Comparison of ENCODE assay signal across 27 cellular contexts in genomic region chr17:41343031-41343430, GRCh38. TPM values are rescaled to one million over a fixed set of nuclear protein-coding genes. Genes with fewer than 3 reads are reported as not detected.
DNase-seq lines count a peak whose midpoint lies in the region; ATAC-seq and TF ChIP-seq lines count a peak whose summit lies in the region.
"Had no signal": no experiment of that assay in that cellular context is flagged by ENCODE, and none has a peak within 500 bp of the region (broad histone marks: within the 10 kb centered on the region; RNA-seq: fewer than 3 reads in every experiment).

No MANE protein-coding gene starts in this region.

- no peak overlapping the region for H3K4me3 ChIP-seq in gastrocnemius medialis
- H3K4me3 ChIP-seq: BLaER1, SJSA1 had no signal

- H3K27me3 ChIP-seq in gastrocnemius medialis = no peaks in the 10 kb centered on the region
- H3K27me3 ChIP-seq: BLaER1, SJSA1 had no signal

- no peak overlapping the region for H3K27ac Mint-ChIP-seq in activated naive CD4-positive, alpha-beta T cell treated with anti-CD3 and anti-CD28 coated beads, Interleukin-2, amount 50 U/mL, for 24 hours
- H3K27ac Mint-ChIP-seq in T-helper 17 cell (peak overlapping the region; percentile 99), type B pancreatic cell (peak overlapping the region; percentile 88)
- peak overlapping the region; percentile 27 to 98 (median 58) for H3K27ac Mint-ChIP-seq in naive thymus-derived CD8-positive, alpha-beta T cell

- H3K9me3 Mint-ChIP-seq in activated naive CD4-positive, alpha-beta T cell treated with anti-CD3 and anti-CD28 coated beads, Interleukin-2, amount 50 U/mL, for 24 hours = peaks cover 6% of the 10 kb centered on the region
- H3K9me3 Mint-ChIP-seq in naive thymus-derived CD8-positive, alpha-beta T cell = peaks cover 0 to 24% (median 10%) of the 10 kb centered on the region in 9 donors
- H3K9me3 Mint-ChIP-seq in type B pancreatic cell = peaks cover 12% of the 10 kb centered on the region

- peaks cover 55% of the 10 kb centered on the region for H3K4me1 Mint-ChIP-seq in activated naive CD4-positive, alpha-beta T cell treated with anti-CD3 and anti-CD28 coated beads, Interleukin-2, amount 50 U/mL, for 24 hours
- H3K4me1 Mint-ChIP-seq in T-helper 17 cell (peaks cover 40% of the 10 kb centered on the region), type B pancreatic cell (ENCODE audit: unreplicated experiment) (peaks cover 33% of the 10 kb centered on the region)
- peaks cover 30 to 61% (median 56%) of the 10 kb centered on the region in 4 donors for H3K4me1 Mint-ChIP-seq in naive thymus-derived CD8-positive, alpha-beta T cell

- H3K36me3 Mint-ChIP-seq in activated naive CD4-positive, alpha-beta T cell treated with anti-CD3 and anti-CD28 coated beads, Interleukin-2, amount 50 U/mL, for 24 hours = peaks cover 8% of the 10 kb centered on the region
- H3K36me3 Mint-ChIP-seq in T-helper 17 cell (ENCODE audit: low read depth) (no peaks in the 10 kb centered on the region), type B pancreatic cell (no peaks in the 10 kb centered on the region)
- peaks cover 0 to 16% (median 11%) of the 10 kb centered on the region in 3 donors for H3K36me3 Mint-ChIP-seq in naive thymus-derived CD8-positive, alpha-beta T cell
- H3K36me3 Mint-ChIP-seq: CD4-positive, CD25-positive, alpha-beta regulatory T cell had no signal

- intact Hi-C loops in gastrocnemius medialis (cut with DNase I; ENCODE audit: low total_unique reads) = no loop called here

- no peak for TF ChIP-seq POLR2A in GM18505 (IDR thresholded peaks at IDR 0.05; ENCODE audit: borderline replicate concordance, extremely low read depth, insufficient read depth, insufficient read length)
- TF ChIP-seq POLR2A in gastrocnemius medialis (IDR thresholded peaks at IDR 0.05) = no peak

- ATAC-seq in T-helper 17 cell = no peak
- ATAC-seq in naive thymus-derived CD8-positive, alpha-beta T cell = no peak
- ATAC-seq in GM18505 (IDR thresholded peaks at IDR 0.05; ENCODE audit: unreplicated experiment) = no peak
- ATAC-seq in gastrocnemius medialis = no peak
- no peak for ATAC-seq in HG03039 (IDR thresholded peaks at IDR 0.05; ENCODE audit: unreplicated experiment)
- ATAC-seq: HCT116 had no signal

- H3K36me3 ChIP-seq in gastrocnemius medialis = no peaks in the 10 kb centered on the region
- H3K36me3 ChIP-seq: BLaER1, SJSA1 had no signal

- no peaks in the 10 kb centered on the region for H3K9me3 ChIP-seq in T-helper 17 cell (ENCODE audit: control insufficient read depth, low read length, poor library complexity, severe bottlenecking)
- H3K9me3 ChIP-seq in gastrocnemius medialis = no peaks in the 10 kb centered on the region
- H3K9me3 ChIP-seq: SJSA1 had no signal

- no peaks in the 10 kb centered on the region for H3K27me3 Mint-ChIP-seq in activated naive CD4-positive, alpha-beta T cell treated with anti-CD3 and anti-CD28 coated beads, Interleukin-2, amount 50 U/mL, for 24 hours
- no peaks in the 10 kb centered on the region for H3K27me3 Mint-ChIP-seq in T-helper 17 cell
- peaks cover 0 to 1% (median 0%) of the 10 kb centered on the region in 5 donors for H3K27me3 Mint-ChIP-seq in naive thymus-derived CD8-positive, alpha-beta T cell
- H3K27me3 Mint-ChIP-seq in type B pancreatic cell = no peaks in the 10 kb centered on the region
- H3K27me3 Mint-ChIP-seq: CD4-positive, CD25-positive, alpha-beta regulatory T cell had no signal

- TF ChIP-seq CTCF in type B pancreatic cell (conservative IDR thresholded peaks at IDR 0.05) = no peak
- no peak for TF ChIP-seq CTCF in gastrocnemius medialis (IDR thresholded peaks at IDR 0.05 in 4 of 5, conservative IDR thresholded peaks at IDR 0.05 in 1 of 5)

- H3K4me3 Mint-ChIP-seq in activated naive CD4-positive, alpha-beta T cell treated with anti-CD3 and anti-CD28 coated beads, Interleukin-2, amount 50 U/mL, for 24 hours = peak overlapping the region; percentile 8
- H3K4me3 Mint-ChIP-seq in T-helper 17 cell (no peak overlapping the region), type B pancreatic cell (peak overlapping the region; percentile 2)
- peak overlapping the region in 4 of 10 donors; percentile 5 to 31 (median 12) for H3K4me3 Mint-ChIP-seq in naive thymus-derived CD8-positive, alpha-beta T cell

- no peak overlapping the region for H3K27ac ChIP-seq in gastrocnemius medialis
- H3K27ac ChIP-seq: BLaER1, SJSA1 had no signal

- DNase-seq in activated naive CD4-positive, alpha-beta T cell treated with anti-CD3 and anti-CD28 coated beads, Interleukin-2, amount 50 U/mL, for 16 hours = no peak
- no peak for DNase-seq in T-helper 17 cell
- DNase-seq in naive thymus-derived CD8-positive, alpha-beta T cell = no peak
- DNase-seq in type B pancreatic cell (ENCODE audit: extremely low spot score, unreplicated experiment) = no peak
- DNase-seq in gastrocnemius medialis = no peak
- DNase-seq: CD4-positive, CD25-positive, alpha-beta regulatory T cell; DMS79 treated with DMSO at 0.1 percent for 48 hours; GF-D8; KBM-7; MV-4-11; NCI-H1105 treated with DMSO at 0.1 percent for 48 hours; NCI-H2029; NCI-H2227 treated with DMSO at 0.1 percent for 48 hours; NCI-H526 treated with DMSO at 0.1 percent for 48 hours; Right ventricle myocardium superior; RPMI8226 had no signal

- POLR2A ChIA-PET in naive thymus-derived CD8-positive, alpha-beta T cell (lab: Charles Lee) = no interaction called here

- in situ Hi-C loops in gastrocnemius medialis (cut with MboI; ENCODE audit: low sequenced_read_pairs in 4 of 4) = no loop called here

- no peaks in the 10 kb centered on the region for H3K4me1 ChIP-seq in gastrocnemius medialis

RNA-seq across cellular contexts. Expression of gene KRT33A, which starts 7.6 kb away (rescaled TPM):
- total RNA-seq in T-helper 17 cell = not detected
- total RNA-seq in naive thymus-derived CD8-positive, alpha-beta T cell = not detected
- polyA plus RNA-seq in naive thymus-derived CD8-positive, alpha-beta T cell = not detected
- total RNA-seq in type B pancreatic cell (ENCODE audit: low replicate concordance) = 0.24 and 1.9 TPM in 2 replicates
- total RNA-seq in gastrocnemius medialis = not detected
- total RNA-seq: CD4-positive, CD25-positive, alpha-beta regulatory T cell; H4; LHCN-M2; MCF 10A; NCI-H460; Right ventricle myocardium superior; SJSA1 had no signal
- polyA plus RNA-seq: AG04450; CD4-positive, CD25-positive, alpha-beta regulatory T cell had no signal

RNA-seq across cellular contexts. Expression of gene KRT33B, which starts 26.6 kb away (rescaled TPM):
- total RNA-seq in T-helper 17 cell = not detected
- not detected for total RNA-seq in naive thymus-derived CD8-positive, alpha-beta T cell
- polyA plus RNA-seq in naive thymus-derived CD8-positive, alpha-beta T cell = not detected
- total RNA-seq in type B pancreatic cell (ENCODE audit: low replicate concordance) = not detected in 2 replicates
- not detected for total RNA-seq in gastrocnemius medialis
- total RNA-seq: CD4-positive, CD25-positive, alpha-beta regulatory T cell; H4; LHCN-M2; MCF 10A; NCI-H460; Right ventricle myocardium superior had no signal
- polyA plus RNA-seq: AG04450; CD4-positive, CD25-positive, alpha-beta regulatory T cell had no signal

RNA-seq across cellular contexts. Expression of gene KRTAP17-1, which starts 27.5 kb away (rescaled TPM):
- total RNA-seq in T-helper 17 cell = not detected
- total RNA-seq in naive thymus-derived CD8-positive, alpha-beta T cell = not detected
- not detected for polyA plus RNA-seq in naive thymus-derived CD8-positive, alpha-beta T cell
- not detected in 2 replicates for total RNA-seq in type B pancreatic cell (ENCODE audit: low replicate concordance)
- not detected for total RNA-seq in gastrocnemius medialis
- total RNA-seq: CD4-positive, CD25-positive, alpha-beta regulatory T cell; H4; LHCN-M2; MCF 10A; NCI-H460; Right ventricle myocardium superior; SJSA1 had no signal
- polyA plus RNA-seq: AG04450; CD4-positive, CD25-positive, alpha-beta regulatory T cell had no signal

RNA-seq across cellular contexts. Expression of gene KRTAP16-1, which starts 33.9 kb away (rescaled TPM):
- total RNA-seq in T-helper 17 cell = under 1 TPM; 0.17 to 0.34 TPM
- total RNA-seq in naive thymus-derived CD8-positive, alpha-beta T cell = under 1 TPM in 1 of 2 experiments, not detected in 1; 0.23 TPM
- polyA plus RNA-seq in naive thymus-derived CD8-positive, alpha-beta T cell = under 1 TPM in 1 of 3 donors, not detected in 2; 0.12 TPM
- not detected in 2 replicates for total RNA-seq in type B pancreatic cell (ENCODE audit: low replicate concordance)
- not detected for total RNA-seq in gastrocnemius medialis
- total RNA-seq: H4, LHCN-M2, MCF 10A, NCI-H460, Right ventricle myocardium superior, SJSA1 had no signal
- polyA plus RNA-seq: AG04450 had no signal

RNA-seq across cellular contexts. Expression of gene KRT34, which starts 39.1 kb away (rescaled TPM):
- total RNA-seq in T-helper 17 cell = not detected
- not detected for total RNA-seq in naive thymus-derived CD8-positive, alpha-beta T cell
- polyA plus RNA-seq in naive thymus-derived CD8-positive, alpha-beta T cell = not detected
- not detected in 2 replicates for total RNA-seq in type B pancreatic cell (ENCODE audit: low replicate concordance)
- total RNA-seq in gastrocnemius medialis = not detected
- total RNA-seq: CD4-positive, CD25-positive, alpha-beta regulatory T cell; Right ventricle myocardium superior had no signal
- polyA plus RNA-seq: CD4-positive, CD25-positive, alpha-beta regulatory T cell had no signal
